In genomic region chr5:41695920-41696582, GRCh38 we compare ENCODE assay signal across 8 cellular contexts.
DNase-seq lines count a peak whose midpoint lies in the region; ATAC-seq and TF ChIP-seq lines count a peak whose summit lies in the region.

No MANE protein-coding gene starts in this region.

- H3K36me3 ChIP-seq in OCI-LY3 (replicated peaks; ENCODE audit: low read depth, low read length) (no peaks in the 10 kb centered on the region), liver (ENCODE audit: control insufficient read depth in 4 of 4, insufficient read depth in 3 of 4, low read depth in 1 of 4, low read length in 3 of 4) (no peaks in the 10 kb centered on the region)

- ATAC-seq in GM18508 (IDR thresholded peaks at IDR 0.05; ENCODE audit: insufficient read depth, unreplicated experiment) = peak; percentile 84
- ATAC-seq in GM21737 (IDR thresholded peaks at IDR 0.05; ENCODE audit: unreplicated experiment) = peak; percentile 60

- no peak overlapping the region for H3K4me3 ChIP-seq in OCI-LY3 (ENCODE audit: low read length)
- no peak overlapping the region for H3K4me3 ChIP-seq in liver (ENCODE audit: low read depth in 1 of 3, low read length in 3 of 3)

- H3K9ac ChIP-seq in OCI-LY3 (ENCODE audit: low read length) (no peak overlapping the region), liver (ENCODE audit: low read depth in 1 of 2, low read length in 2 of 2) (no peak overlapping the region)

- no peak for DNase-seq in activated CD4-positive, alpha-beta memory T cell treated with anti-CD3 and anti-CD28 coated beads for 36 hours
- DNase-seq in C1 segment of cervical spinal cord (lab: John Stamatoyannopoulos, UW) = no peak
- no peak for DNase-seq in occipital lobe (lab: John Stamatoyannopoulos, UW)
- no peak for DNase-seq in NCI-H1436 (lab: John Stamatoyannopoulos, UW)

- POLR2A ChIA-PET in activated CD4-positive, alpha-beta memory T cell treated with anti-CD3 and anti-CD28 coated beads for 36 hours (lab: Charles Lee) = no interaction called here

- no peaks in the 10 kb centered on the region for H3K4me1 Mint-ChIP-seq in activated CD4-positive, alpha-beta memory T cell treated with anti-CD3 and anti-CD28 coated beads for 36 hours (ENCODE audit: low read depth)

- TF ChIP-seq RAD21 in liver (IDR thresholded peaks at IDR 0.05) = peak in 1 of 2 donors; percentile 29

- peaks cover 8% of the 10 kb centered on the region for H3K27me3 Mint-ChIP-seq in activated CD4-positive, alpha-beta memory T cell treated with anti-CD3 and anti-CD28 coated beads for 36 hours

- H3K27ac ChIP-seq in OCI-LY3 (ENCODE audit: low read length) = no peak overlapping the region
- no peak overlapping the region for H3K27ac ChIP-seq in liver (ENCODE audit: low read depth in 1 of 2, low read length in 2 of 2)

- H2AFZ ChIP-seq in OCI-LY3 (ENCODE audit: low read depth, low read length) = peak overlapping the region; percentile 25; the same call in 1 of the 2 replicates

- H3K27me3 ChIP-seq in OCI-LY3 (ENCODE audit: low read depth, low read length) (no peaks in the 10 kb centered on the region), liver (ENCODE audit: control insufficient read depth in 4 of 4, insufficient read depth in 4 of 4, low read length in 3 of 4) (peaks cover 0 to 6% (median 0%) of the 10 kb centered on the region in 4 donors)

- H3K9me3 Mint-ChIP-seq in activated CD4-positive, alpha-beta memory T cell treated with anti-CD3 and anti-CD28 coated beads for 36 hours = no peaks in the 10 kb centered on the region

- H3K4me2 ChIP-seq in OCI-LY3 (ENCODE audit: low read length) = peak overlapping the region; percentile 24

- no peak overlapping the region for H3K4me3 Mint-ChIP-seq in activated CD4-positive, alpha-beta memory T cell treated with anti-CD3 and anti-CD28 coated beads for 36 hours

- H3K27ac Mint-ChIP-seq in activated CD4-positive, alpha-beta memory T cell treated with anti-CD3 and anti-CD28 coated beads for 36 hours = no peak overlapping the region

- H3K79me2 ChIP-seq in OCI-LY3 (ENCODE audit: low read length) = no peaks in the 10 kb centered on the region

- CTCF ChIA-PET in activated CD4-positive, alpha-beta memory T cell treated with anti-CD3 and anti-CD28 coated beads for 36 hours (lab: Charles Lee) = interaction anchor here (1.3 kb wide), 3 partner anchors 148 to 362 kb away, joined by 3 to 6 read pairs (median 4); no protein-coding TSS in a partner anchor

- H3K9me3 ChIP-seq in OCI-LY3 (ENCODE audit: insufficient read depth, low read length) (no peaks in the 10 kb centered on the region), liver (ENCODE audit: control insufficient read depth in 4 of 4, low read length in 3 of 4) (peaks cover 0 to 2% (median 0%) of the 10 kb centered on the region in 4 donors)

- intact Hi-C loops in activated CD4-positive, alpha-beta memory T cell treated with anti-CD3 and anti-CD28 coated beads for 36 hours (cut with micrococcal nuclease) = loop anchor here (1.0 kb wide), 1 partner anchor 148 kb away; no protein-coding TSS in a partner anchor

- no peaks in the 10 kb centered on the region for H4K20me1 ChIP-seq in OCI-LY3 (ENCODE audit: insufficient read depth, low read length)

- no peaks in the 10 kb centered on the region for H3K36me3 Mint-ChIP-seq in activated CD4-positive, alpha-beta memory T cell treated with anti-CD3 and anti-CD28 coated beads for 36 hours

- peak; percentile 44 for TF ChIP-seq CTCF in OCI-LY3 (IDR thresholded peaks at IDR 0.05; ENCODE audit: low read depth, low read length)
- TF ChIP-seq CTCF in liver (IDR thresholded peaks at IDR 0.05; ENCODE audit: low read depth, low read length, missing input control) = peak; percentile 6

- 79% methylated on average over 3 of the region's 3 CpGs for WGBS in liver

- peaks cover 8% of the 10 kb centered on the region for H3K4me1 ChIP-seq in OCI-LY3 (ENCODE audit: low read length)
- no peaks in the 10 kb centered on the region for H3K4me1 ChIP-seq in liver (ENCODE audit: control insufficient read depth in 4 of 4, insufficient read depth in 4 of 4, low read length in 3 of 4)

TF ChIP-seq in liver, 16 proteins besides CTCF, POLR2A, EP300 and RAD21:
- TF ChIP-seq GABPA (IDR thresholded peaks at IDR 0.05 in 1 of 2, conservative IDR thresholded peaks at IDR 0.05 in 1 of 2) = no peak
- TF ChIP-seq HNF4A (conservative IDR thresholded peaks at IDR 0.05) = no peak
- no peak for TF ChIP-seq FOXA1 (IDR thresholded peaks at IDR 0.05)
- no peak for TF ChIP-seq JUND (IDR thresholded peaks at IDR 0.05)
- TF ChIP-seq EGR1 (IDR thresholded peaks at IDR 0.05; ENCODE audit: low read depth in 2 of 2) = no peak
- TF ChIP-seq FOXA2 (IDR thresholded peaks at IDR 0.05) = no peak
- no peak for TF ChIP-seq RXRA (IDR thresholded peaks at IDR 0.05)
- TF ChIP-seq ATF3 (IDR thresholded peaks at IDR 0.05) = no peak
- TF ChIP-seq SP1 (IDR thresholded peaks at IDR 0.05) = no peak
- TF ChIP-seq YY1 (IDR thresholded peaks at IDR 0.05) = no peak
- no peak for TF ChIP-seq NR2F2 (IDR thresholded peaks at IDR 0.05)
- no peak for TF ChIP-seq HNF4G (IDR thresholded peaks at IDR 0.05)
- no peak for TF ChIP-seq TAF1 (conservative IDR thresholded peaks at IDR 0.05)
- TF ChIP-seq MAX (IDR thresholded peaks at IDR 0.05) = no peak
- TF ChIP-seq ZBTB33 (IDR thresholded peaks at IDR 0.05) = no peak
- no peak for TF ChIP-seq REST (IDR thresholded peaks at IDR 0.05)
